In genomic region chr19:41495589-41495988, GRCh38 we compare ENCODE assay signal across 8 cellular contexts. TPM values are rescaled to one million over a fixed set of nuclear protein-coding genes. Genes with fewer than 3 reads are reported as not detected.
"Had no signal": no experiment of that assay in that cellular context is flagged by ENCODE, and none has a peak within 500 bp of the region (broad histone marks: within the 10 kb centered on the region; RNA-seq: fewer than 3 reads in every experiment).

No MANE protein-coding gene starts in this region.

- ATAC-seq: GM23338, HepG2 had no signal

- DNase-seq: H9, HCEC 1CT had no signal

- H2AFZ ChIP-seq: GM23338 had no signal

- H3K4me2 ChIP-seq: GM23338 had no signal

- H3K4me3 ChIP-seq: GM23338 had no signal

- H3K27ac ChIP-seq: HL-60 had no signal

RNA-seq across cellular contexts. Expression of gene ERICH4, which starts 52.6 kb away (rescaled TPM):
- total RNA-seq: GM23338, H1, H9, HT1080 had no signal
- polyA plus RNA-seq: GM23338, H1, IgD-negative memory B cell had no signal
